Comparison of ENCODE assay signal across 10 cellular contexts in genomic region chr4:95224402-95224801, GRCh38.
"Had no signal": no experiment of that assay in that cellular context is flagged by ENCODE, and none has a peak within 500 bp of the region (broad histone marks: within the 10 kb centered on the region; RNA-seq: fewer than 3 reads in every experiment).

No MANE protein-coding gene starts in this region.

- H3K27ac ChIP-seq: HL-60 had no signal

- H3K36me3 Mint-ChIP-seq: IgD-negative memory B cell had no signal

- H3K4me3 Mint-ChIP-seq: GM23338, H9, IgD-negative memory B cell had no signal

- H3K4me1 Mint-ChIP-seq: GM23338, H9, IgD-negative memory B cell had no signal

- H3K9me3 Mint-ChIP-seq: GM23338, H9 had no signal

- H3K4me2 ChIP-seq: GM23338 had no signal

- H2AFZ ChIP-seq: GM23338 had no signal

- ATAC-seq: GM23338, HepG2 had no signal

- H3K4me3 ChIP-seq: GM23338 had no signal

- FAIRE-seq: H1, H54, HepG2 had no signal

- DNase-seq: H9, HCEC 1CT, Kasumi-1, KG1 had no signal

- H3K27ac Mint-ChIP-seq: GM23338, H9, IgD-negative memory B cell had no signal
